ENCODE assay signal across 24 cellular contexts in genomic region chr6:14360565-14360964, GRCh38.
"Had no signal": no experiment of that assay in that cellular context is flagged by ENCODE, and none has a peak within 500 bp of the region (broad histone marks: within the 10 kb centered on the region; RNA-seq: fewer than 3 reads in every experiment).

No MANE protein-coding gene starts in this region.

- H3K9me3 ChIP-seq: adrenal gland, pancreas, prostate gland, spleen, testis had no signal

- H3K27me3 ChIP-seq: adrenal gland, brain microvascular endothelial cell, spleen, testis had no signal

- H3K4me1 Mint-ChIP-seq: naive thymus-derived CD4-positive, alpha-beta T cell; neural crest cell had no signal

- H3K4me3 ChIP-seq: adrenal gland, pancreas, prostate gland, spleen, testis had no signal

- H3K27ac ChIP-seq: adrenal gland, brain microvascular endothelial cell, pancreas, prostate gland, spleen, testis, VCaP had no signal

- H3K36me3 Mint-ChIP-seq: activated naive CD8-positive, alpha-beta T cell treated with anti-CD3 and anti-CD28 coated beads for 36 hours; naive thymus-derived CD4-positive, alpha-beta T cell had no signal

- ATAC-seq: effector memory CD8-positive, alpha-beta T cell; naive thymus-derived CD4-positive, alpha-beta T cell; pancreas had no signal

- H3K27me3 Mint-ChIP-seq: activated naive CD8-positive, alpha-beta T cell treated with anti-CD3 and anti-CD28 coated beads for 36 hours; naive thymus-derived CD4-positive, alpha-beta T cell had no signal

- DNase-seq: activated CD4-positive, alpha-beta T cell treated with anti-CD3 and anti-CD28 coated beads for 4 hours; activated CD4-positive, alpha-beta T cell treated with anti-CD3 and anti-CD28 coated beads, Interleukin-2, amount 50 U/mL, for 4 hours; activated effector memory CD4-positive, alpha-beta T cell treated with Interleukin-2 at 50 U/mL for 16 hours; activated naive CD4-positive, alpha-beta T cell treated with Interleukin-2 at 50 U/mL for 16 hours; activated naive CD8-positive, alpha-beta T cell treated with anti-CD3 and anti-CD28 coated beads for 36 hours; adrenal gland; aorta; brain microvascular endothelial cell; cortex of kidney; effector memory CD8-positive, alpha-beta T cell; erythroblast; foreskin fibroblast; mammary epithelial cell; naive thymus-derived CD4-positive, alpha-beta T cell; nucleus accumbens; pancreas; retina; spleen; stimulated activated naive CD4-positive, alpha-beta T cell treated with Interleukin-2 at 50 U/mL for 16 hours; T-helper 1 cell; testis had no signal

- H3K4me3 Mint-ChIP-seq: activated naive CD8-positive, alpha-beta T cell treated with anti-CD3 and anti-CD28 coated beads for 36 hours; effector memory CD8-positive, alpha-beta T cell; naive thymus-derived CD4-positive, alpha-beta T cell; neural crest cell had no signal

- H3K9me3 Mint-ChIP-seq: activated naive CD8-positive, alpha-beta T cell treated with anti-CD3 and anti-CD28 coated beads for 36 hours; effector memory CD8-positive, alpha-beta T cell; neural crest cell had no signal

- H3K27ac Mint-ChIP-seq: activated naive CD8-positive, alpha-beta T cell treated with anti-CD3 and anti-CD28 coated beads for 36 hours; effector memory CD8-positive, alpha-beta T cell; naive thymus-derived CD4-positive, alpha-beta T cell had no signal

- H3K4me1 ChIP-seq: pancreas, prostate gland, spleen, testis had no signal

- H3K36me3 ChIP-seq: adrenal gland, brain microvascular endothelial cell, pancreas, prostate gland, spleen had no signal
